8 cellular contexts compared by ENCODE assay signal in the genomic region with DNA sequence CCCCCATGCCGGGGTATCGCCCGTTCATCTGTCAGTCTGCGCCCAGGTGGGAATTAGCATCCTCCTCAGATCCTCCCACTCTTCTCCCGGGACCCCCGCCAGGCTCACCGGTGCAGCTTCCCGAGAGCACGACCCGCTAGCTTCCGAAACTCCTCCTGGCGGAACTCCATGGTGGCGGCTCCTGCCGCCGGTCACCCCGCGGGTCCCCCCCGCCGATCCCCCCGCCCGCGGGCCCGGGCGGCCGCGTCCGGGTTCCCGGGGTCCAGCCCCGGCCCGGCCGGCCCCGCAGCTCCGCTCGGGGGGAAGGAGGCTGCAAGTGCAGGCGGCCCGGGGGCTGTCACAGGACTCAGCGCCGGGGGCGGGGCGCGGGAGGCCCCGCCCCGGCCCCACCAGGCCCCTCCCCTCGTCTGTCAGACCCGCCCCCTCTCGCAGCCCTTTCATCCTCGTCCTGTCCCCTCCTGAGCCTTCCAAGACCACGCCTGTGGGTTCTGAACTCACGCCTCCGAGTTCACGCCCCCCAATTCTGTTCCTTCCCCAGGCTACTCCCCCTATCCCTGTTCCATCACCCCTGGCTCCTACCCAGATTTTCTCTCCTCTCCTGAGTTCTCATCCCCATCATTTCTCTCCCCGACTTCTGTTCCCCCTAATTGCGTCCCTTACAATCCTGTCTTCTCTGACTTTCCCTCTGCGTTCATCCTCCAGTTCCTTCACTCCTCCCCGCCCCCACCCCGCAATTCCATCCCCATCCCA. TPM values are rescaled to one million over a fixed set of nuclear protein-coding genes. Genes with fewer than 3 reads are reported as not detected.
DNase-seq lines count a peak whose midpoint lies in the region; ATAC-seq and TF ChIP-seq lines count a peak whose summit lies in the region.

TSS of gene SLC17A7 (minus strand) at position 318 of the 750 bp plus-strand sequence. CDS start at position 170, 148 bp downstream.

- peak; percentile 37 to 43 for DNase-seq in activated CD4-positive, alpha-beta T cell treated with anti-CD3 and anti-CD28 coated beads for 4 hours
- DNase-seq in activated CD4-positive, alpha-beta T cell treated with anti-CD3 and anti-CD28 coated beads for 1 hour, result no peak
- DNase-seq in RWPE1 (ENCODE audit: low spot score) (peak; percentile 52), chondrocyte (ENCODE audit: low spot score) (no peak), naive B cell (no peak)

- POLR2A ChIA-PET in RWPE1 (lab: Yijun Ruan, JAX; ENCODE audit: low non-redundant PET), result no interaction called here

- H3K36me3 Mint-ChIP-seq in chondrocyte (ENCODE audit: low read depth) (no peaks in the 10 kb centered on the region), naive B cell (peaks cover 3 to 27% of the 10 kb centered on the region in 2 donors)

- H3K9me3 Mint-ChIP-seq in chondrocyte (ENCODE audit: low read depth) (no peaks in the 10 kb centered on the region), naive B cell (peaks cover 0 to 4% (median 0%) of the 10 kb centered on the region in 7 donors)

- H3K4me1 Mint-ChIP-seq in chondrocyte (ENCODE audit: low read depth), result peaks cover 21% of the 10 kb centered on the region
- H3K4me1 Mint-ChIP-seq in naive B cell, result peaks cover 48 to 58% (median 51%) of the 10 kb centered on the region in 3 donors

- H3K27ac ChIP-seq in RWPE1, result peak within 1 kb of the TSS; percentile 84

- ATAC-seq in naive B cell (ENCODE audit: low read depth in 2 of 2) (no peak), HG03439 (IDR thresholded peaks at IDR 0.05; ENCODE audit: unreplicated experiment) (no peak), GM21390 (IDR thresholded peaks at IDR 0.05; ENCODE audit: unreplicated experiment) (no peak), HG02623 (IDR thresholded peaks at IDR 0.05; ENCODE audit: unreplicated experiment) (no peak)

- CTCF ChIA-PET in RWPE1 (lab: Yijun Ruan, JAX), result interaction anchor here (0.7 to 1.2 kb wide), 2 partner anchors 49 kb away, joined by 3 to 9 read pairs; no protein-coding TSS in a partner anchor

- no peak for TF ChIP-seq CTCF in RWPE1 (conservative IDR thresholded peaks at IDR 0.05; ENCODE audit: low read depth)
- TF ChIP-seq CTCF in chondrocyte (IDR thresholded peaks at IDR 0.05), result peak; percentile 37

- H3K4me3 Mint-ChIP-seq in chondrocyte (ENCODE audit: unreplicated experiment), result peak within 1 kb of the TSS; percentile 76
- H3K4me3 Mint-ChIP-seq in naive B cell, result peak within 1 kb of the TSS; percentile 79 to 94 (median 91)

- H3K27ac Mint-ChIP-seq in chondrocyte (ENCODE audit: unreplicated experiment), result peak within 1 kb of the TSS; percentile 22
- peak within 1 kb of the TSS in 5 of 6 donors; percentile 3 to 88 (median 76) for H3K27ac Mint-ChIP-seq in naive B cell

- H3K27me3 Mint-ChIP-seq in chondrocyte (ENCODE audit: low read depth) (peaks cover 57% of the 10 kb centered on the region), naive B cell (peaks cover 55 to 65% (median 62%) of the 10 kb centered on the region in 3 donors)

RNA-seq across cellular contexts. Expression of gene SLC17A7, which starts in this region (rescaled TPM):
- total RNA-seq in chondrocyte, result 0.17 to 0.47 TPM (median 0.33 TPM) in 3 replicates
- not detected for polyA plus RNA-seq in naive B cell (ENCODE audit: low read depth in 6 of 6)

Comparison
In these comparisons a context has a peak if more than half of its experiments do, and no peak if none do; other contexts are left out.
1. DNase-seq: peak in activated CD4-positive, alpha-beta T cell treated with anti-CD3 and anti-CD28 coated beads for 4 hours (2 of 2) and RWPE1 (single experiment); none in activated CD4-positive, alpha-beta T cell treated with anti-CD3 and anti-CD28 coated beads for 1 hour (single experiment), chondrocyte (single experiment) and naive B cell (single experiment).